Comparison of ENCODE assay signal across 24 cellular contexts in genomic region chr2:205909194-205909572, GRCh38.
DNase-seq lines count a peak whose midpoint lies in the region; ATAC-seq and TF ChIP-seq lines count a peak whose summit lies in the region.
"Had no signal": no experiment of that assay in that cellular context is flagged by ENCODE, and none has a peak within 500 bp of the region (broad histone marks: within the 10 kb centered on the region; RNA-seq: fewer than 3 reads in every experiment).

No MANE protein-coding gene starts in this region.

- H3K4me3 ChIP-seq in GM23338, result no peak overlapping the region
- H3K4me3 ChIP-seq in hepatocyte, result no peak overlapping the region
- no peak overlapping the region for H3K4me3 ChIP-seq in smooth muscle cell
- no peak overlapping the region for H3K4me3 ChIP-seq in H7 (ENCODE audit: insufficient read depth, low read depth, low read length)
- H3K4me3 ChIP-seq: GM12878, PC-9 had no signal

- H2AFZ ChIP-seq in GM23338, result peak overlapping the region; percentile 48; the same call in 1 of the 2 replicates
- H2AFZ ChIP-seq in hepatocyte, result no peak overlapping the region
- no peak overlapping the region for H2AFZ ChIP-seq in smooth muscle cell (ENCODE audit: low read depth)
- H2AFZ ChIP-seq: PC-9 had no signal

- H3K27me3 ChIP-seq in GM23338 (ENCODE audit: insufficient read depth) (no peaks in the 10 kb centered on the region), hepatocyte (no peaks in the 10 kb centered on the region), smooth muscle cell (ENCODE audit: low read depth) (peaks cover 9% of the 10 kb centered on the region), H7 (ENCODE audit: control insufficient read depth, insufficient read depth, low read length) (no peaks in the 10 kb centered on the region)

- no peaks in the 10 kb centered on the region for H3K79me2 ChIP-seq in GM23338 (replicated peaks; ENCODE audit: insufficient read depth)
- H3K79me2 ChIP-seq in hepatocyte, result no peaks in the 10 kb centered on the region
- H3K79me2 ChIP-seq in smooth muscle cell (ENCODE audit: low read depth), result no peaks in the 10 kb centered on the region

- TF ChIP-seq CTCF in GM23338 (conservative IDR thresholded peaks at IDR 0.05; ENCODE audit: low read depth in 2 of 2) (no peak), hepatocyte (IDR thresholded peaks at IDR 0.05; ENCODE audit: poor library complexity) (no peak), nephron (IDR thresholded peaks at IDR 0.05; ENCODE audit: unreplicated experiment in 3 of 3) (no peak), smooth muscle cell (IDR thresholded peaks at IDR 0.05; ENCODE audit: borderline replicate concordance, insufficient read depth, poor library complexity, severe bottlenecking) (no peak)

- H3K36me3 ChIP-seq in GM23338 (ENCODE audit: insufficient read depth) (no peaks in the 10 kb centered on the region), hepatocyte (replicated peaks; ENCODE audit: insufficient read depth, low read depth) (no peaks in the 10 kb centered on the region), smooth muscle cell (ENCODE audit: low read depth) (no peaks in the 10 kb centered on the region), H7 (replicated peaks; ENCODE audit: control insufficient read depth, insufficient read depth, low read length) (no peaks in the 10 kb centered on the region)

- H3K4me3 Mint-ChIP-seq in GM23338 (no peak overlapping the region), nephron (peak overlapping the region in 2 of 3 experiments; percentile 29 to 35)
- H3K4me3 Mint-ChIP-seq: CD4-positive, alpha-beta memory T cell had no signal

- no peaks in the 10 kb centered on the region for H3K9me2 ChIP-seq in GM23338 (ENCODE audit: insufficient read depth)
- no peaks in the 10 kb centered on the region for H3K9me2 ChIP-seq in hepatocyte (replicated peaks; ENCODE audit: insufficient read depth)

- H3K9me3 ChIP-seq in hepatocyte (ENCODE audit: low read depth) (no peaks in the 10 kb centered on the region), smooth muscle cell (replicated peaks; ENCODE audit: low read depth) (no peaks in the 10 kb centered on the region)

- H3K4me2 ChIP-seq in GM23338 (no peak overlapping the region), hepatocyte (peak overlapping the region; percentile 59), smooth muscle cell (peak overlapping the region; percentile 37)
- H3K4me2 ChIP-seq: PC-9 had no signal

- H3K36me3 Mint-ChIP-seq in GM23338 (ENCODE audit: low read depth), result no peaks in the 10 kb centered on the region
- no peaks in the 10 kb centered on the region for H3K36me3 Mint-ChIP-seq in nephron (ENCODE audit: low read depth)
- H3K36me3 Mint-ChIP-seq: CD4-positive, alpha-beta memory T cell had no signal

- ATAC-seq in GM23338, result no peak
- ATAC-seq in HG03442 (IDR thresholded peaks at IDR 0.05; ENCODE audit: unreplicated experiment), result no peak
- ATAC-seq: GM12878 had no signal

- WGBS in hepatocyte (ENCODE audit: low lambda C conversion rate, missing lambda C conversion rate), result 52% methylated on average over 6 of the region's 6 CpGs
- 65% methylated on average over 6 of the region's 6 CpGs for WGBS in smooth muscle cell (ENCODE audit: low lambda C conversion rate)

- H3K4me1 ChIP-seq in GM23338 (ENCODE audit: insufficient read depth), result no peaks in the 10 kb centered on the region
- peaks cover 22% of the 10 kb centered on the region for H3K4me1 ChIP-seq in hepatocyte (ENCODE audit: insufficient read depth)
- H3K4me1 ChIP-seq in smooth muscle cell (ENCODE audit: low read depth), result no peaks in the 10 kb centered on the region

- no peaks in the 10 kb centered on the region for H3K27me3 Mint-ChIP-seq in GM23338 (ENCODE audit: insufficient read depth, low read depth, poor library complexity)
- peaks cover 13% of the 10 kb centered on the region for H3K27me3 Mint-ChIP-seq in nephron (ENCODE audit: low read depth)

- no peaks in the 10 kb centered on the region for H4K20me1 ChIP-seq in GM23338 (replicated peaks; ENCODE audit: insufficient read depth)
- no peaks in the 10 kb centered on the region for H4K20me1 ChIP-seq in hepatocyte (ENCODE audit: insufficient read depth, poor library complexity, severe bottlenecking)
- no peaks in the 10 kb centered on the region for H4K20me1 ChIP-seq in smooth muscle cell (ENCODE audit: low read depth)

- no peak overlapping the region for H3K27ac Mint-ChIP-seq in GM23338
- peak overlapping the region; percentile 78 to 98 (median 88) for H3K27ac Mint-ChIP-seq in nephron
- H3K27ac Mint-ChIP-seq: CD4-positive, alpha-beta memory T cell had no signal

- no peaks in the 10 kb centered on the region for H3K4me1 Mint-ChIP-seq in GM23338
- peaks cover 57% of the 10 kb centered on the region for H3K4me1 Mint-ChIP-seq in nephron
- H3K4me1 Mint-ChIP-seq: CD4-positive, alpha-beta memory T cell had no signal

- H3F3A ChIP-seq in GM23338 (replicated peaks; ENCODE audit: low read depth) (no peaks in the 10 kb centered on the region), smooth muscle cell (ENCODE audit: low read depth) (peaks cover 13% of the 10 kb centered on the region)

- no peak overlapping the region for H3K9ac ChIP-seq in smooth muscle cell (ENCODE audit: low read depth)

- H3K27ac ChIP-seq in GM23338 (ENCODE audit: low read depth), result no peak overlapping the region
- H3K27ac ChIP-seq in hepatocyte, result peak overlapping the region; percentile 69
- H3K27ac ChIP-seq in smooth muscle cell (ENCODE audit: low read depth), result peak overlapping the region; percentile 69
- H3K27ac ChIP-seq: PC-9 had no signal

- DNase-seq in GM23338 (ENCODE audit: low spot score) (no peak), hepatocyte (ENCODE audit: low spot score) (no peak), smooth muscle cell (lab: John Stamatoyannopoulos, UW; ENCODE audit: unreplicated experiment) (no peak), H7 (no peak), NOMO-1 treated with dmso at 0.1 percent for 144 hours (lab: John Stamatoyannopoulos, UW; ENCODE audit: unreplicated experiment) (no peak)
- DNase-seq: C1 segment of cervical spinal cord; CD4-positive, alpha-beta memory T cell; COR-L47; DMS79; EL; GDM1; KBM-7; MV-4-11; NCI-H1105; NCI-H146; NCI-H2029; NCI-H446; NCI-H524 treated with DMSO at 0.1 percent for 48 hours; NCI-H774; PC-9; Right ventricle myocardium superior had no signal

- H3K9me3 Mint-ChIP-seq in GM23338, result no peaks in the 10 kb centered on the region
- peaks cover 16% of the 10 kb centered on the region for H3K9me3 Mint-ChIP-seq in nephron
- H3K9me3 Mint-ChIP-seq: CD4-positive, alpha-beta memory T cell had no signal

TF ChIP-seq in GM23338, 12 proteins besides CTCF, POLR2A, EP300 and RAD21:
- no peak for TF ChIP-seq JUNB (IDR thresholded peaks at IDR 0.05; ENCODE audit: unreplicated experiment)
- no peak for TF ChIP-seq NANOG (IDR thresholded peaks at IDR 0.05; ENCODE audit: borderline replicate concordance)
- TF ChIP-seq POLR2AphosphoS5 (IDR thresholded peaks at IDR 0.05; ENCODE audit: low read depth), result no peak
- no peak for TF ChIP-seq ETS1 (IDR thresholded peaks at IDR 0.05)
- no peak for TF ChIP-seq CREB1 (CRISPR knock-in tag; IDR thresholded peaks at IDR 0.05; ENCODE audit: low read depth)
- no peak for TF ChIP-seq EZH2 (IDR thresholded peaks at IDR 0.05; ENCODE audit: low read depth, unreplicated experiment)
- no peak for TF ChIP-seq ZNF331 (CRISPR knock-in tag; IDR thresholded peaks at IDR 0.05; ENCODE audit: low read depth)
- no peak for TF ChIP-seq EZH2phosphoT487 (IDR thresholded peaks at IDR 0.05; ENCODE audit: unreplicated experiment)
TF ChIP-seq in GM23338: peak in this region for 0.
